In the genomic region with DNA sequence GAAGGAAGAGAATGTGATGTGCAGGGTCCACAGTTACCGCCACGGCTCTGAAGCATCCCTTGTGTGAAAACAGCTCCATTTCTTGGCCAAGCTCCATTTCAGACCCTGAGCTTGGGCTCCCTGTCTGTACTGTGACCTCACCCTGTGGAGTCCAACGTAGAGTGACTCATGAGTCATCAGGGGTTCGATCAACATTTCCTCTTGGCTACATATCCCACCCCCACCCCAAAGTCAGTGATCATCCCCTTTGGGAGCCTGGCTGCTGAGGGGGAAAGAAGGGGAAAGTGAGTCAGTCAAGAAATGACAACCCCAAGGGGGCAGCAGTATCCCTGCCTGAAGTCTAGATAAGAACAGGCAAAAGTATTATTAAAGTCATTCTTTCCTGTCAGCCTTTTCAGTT, we compare ENCODE assay signal across 8 cellular contexts.
A peak's percentile ranks its signal among the peaks of the same experiment; 100 is the strongest.
DNase-seq lines count a peak whose midpoint lies in the region; ATAC-seq, FAIRE-seq and TF ChIP-seq lines count a peak whose summit lies in the region.

No MANE protein-coding gene starts in this region.

- DNase-seq in GM23338 (ENCODE audit: low spot score) = no peak
- DNase-seq in activated CD4-positive, alpha-beta T cell treated with anti-CD3 and anti-CD28 coated beads for 48 hours = peak; percentile 73
- peak; percentile 37 for DNase-seq in endothelial cell of umbilical vein (ENCODE audit: low read depth, low spot score)
- peak; percentile 32 to 59 (median 59) for DNase-seq in stimulated activated CD4-positive, alpha-beta T cell treated with anti-CD3 and anti-CD28 coated beads, TNF-alpha, amount 100 ng/mL, for 48 hours (ENCODE audit: low read depth in 3 of 3)
- no peak for DNase-seq in RWPE1 (ENCODE audit: low spot score)
- no peak for DNase-seq in NCI-H2081 (lab: John Stamatoyannopoulos, UW)
- no peak for DNase-seq in WTC11 (ENCODE audit: low spot score)

- no peak overlapping the region for H3K4me3 ChIP-seq in GM23338
- H3K4me3 ChIP-seq in endothelial cell of umbilical vein (replicated peaks in 1 of 3; ENCODE audit: insufficient read depth in 1 of 3, low read depth in 1 of 3, low read length in 3 of 3) = no peak overlapping the region

- no peaks in the 10 kb centered on the region for H3F3A ChIP-seq in GM23338 (replicated peaks; ENCODE audit: low read depth)

- H3K9me3 Mint-ChIP-seq in GM23338 (no peaks in the 10 kb centered on the region), WTC11 (no peaks in the 10 kb centered on the region)

- H3K79me2 ChIP-seq in GM23338 (replicated peaks; ENCODE audit: insufficient read depth) (no peaks in the 10 kb centered on the region), endothelial cell of umbilical vein (ENCODE audit: control insufficient read depth, insufficient read depth, low read length) (no peaks in the 10 kb centered on the region)

- dilution Hi-C loops in endothelial cell of umbilical vein (cut with MboI; ENCODE audit: extremely low pct_ligation_motif_present, low sequenced_read_pairs) = no loop called here

- ATAC-seq in GM23338 (no peak), HG03196 (IDR thresholded peaks at IDR 0.05; ENCODE audit: unreplicated experiment) (no peak), WTC11 (no peak; the same call in 1 of the 2 replicates)

- H3K4me3 Mint-ChIP-seq in GM23338 = no peak overlapping the region
- no peak overlapping the region for H3K4me3 Mint-ChIP-seq in WTC11

- BruUV-seq in endothelial cell of umbilical vein (replicated peaks; lab: Mats Ljungman, UMichigan) = no TSS peak

- no peaks in the 10 kb centered on the region for H3K9me2 ChIP-seq in GM23338 (ENCODE audit: insufficient read depth)

- H3K9me3 ChIP-seq in endothelial cell of umbilical vein (replicated peaks; ENCODE audit: control insufficient read depth, insufficient read depth, low read length) = no peaks in the 10 kb centered on the region

- H3K27ac ChIP-seq in GM23338 (ENCODE audit: low read depth) = no peak overlapping the region
- H3K27ac ChIP-seq in endothelial cell of umbilical vein (ENCODE audit: insufficient read depth, low read depth, low read length) = no peak overlapping the region
- H3K27ac ChIP-seq in RWPE1 = no peak overlapping the region

- H4K20me1 ChIP-seq in GM23338 (replicated peaks; ENCODE audit: insufficient read depth) (no peaks in the 10 kb centered on the region), endothelial cell of umbilical vein (replicated peaks; ENCODE audit: control insufficient read depth, extremely low read depth, insufficient read depth, low read length) (no peaks in the 10 kb centered on the region)

- H3K36me3 ChIP-seq in GM23338 (ENCODE audit: insufficient read depth) = no peaks in the 10 kb centered on the region
- no peaks in the 10 kb centered on the region for H3K36me3 ChIP-seq in endothelial cell of umbilical vein (ENCODE audit: control insufficient read depth in 2 of 2, extremely low read depth in 1 of 2, insufficient read depth in 2 of 2, low read length in 2 of 2)

- H3K4me2 ChIP-seq in GM23338 (no peak overlapping the region), endothelial cell of umbilical vein (ENCODE audit: insufficient read depth, low read length) (no peak overlapping the region)

- no peak overlapping the region for H3K9ac ChIP-seq in endothelial cell of umbilical vein (replicated peaks; ENCODE audit: extremely low read depth, insufficient read depth, low read length)

- no peaks in the 10 kb centered on the region; the same call in 2 of the 3 replicates for H3K4me1 Mint-ChIP-seq in GM23338
- 0 out of 2 replicates have a peak, but pooled peaks cover 3% of the 10 kb centered on the region for H3K4me1 Mint-ChIP-seq in WTC11

- no peak for TF ChIP-seq POLR2A in endothelial cell of umbilical vein (IDR thresholded peaks at IDR 0.05; ENCODE audit: low read depth, low read length)

- peak; percentile 36 to 50 for TF ChIP-seq CTCF in GM23338 (conservative IDR thresholded peaks at IDR 0.05; ENCODE audit: low read depth in 2 of 2)
- peak; percentile 16 to 25 for TF ChIP-seq CTCF in endothelial cell of umbilical vein (IDR thresholded peaks at IDR 0.05; ENCODE audit: extremely low read depth in 1 of 2, insufficient read depth in 1 of 2, low read depth in 1 of 2, low read length in 2 of 2)
- TF ChIP-seq CTCF in RWPE1 (conservative IDR thresholded peaks at IDR 0.05; ENCODE audit: low read depth) = no peak
- TF ChIP-seq CTCF in WTC11 (IDR thresholded peaks at IDR 0.05) = no peak

- no peak overlapping the region for H3K27ac Mint-ChIP-seq in GM23338
- H3K27ac Mint-ChIP-seq in WTC11 = no peak overlapping the region

- H3K9me1 ChIP-seq in endothelial cell of umbilical vein (replicated peaks; ENCODE audit: control insufficient read depth, extremely low read depth, insufficient read depth, low read length) = no peaks in the 10 kb centered on the region

- FAIRE-seq in endothelial cell of umbilical vein (lab: Jason Lieb, UNC) = peak; percentile 74

- intact Hi-C loops in endothelial cell of umbilical vein (cut with micrococcal nuclease) = loop anchor here (1.0 kb wide), 1 partner anchor 181 kb away; no protein-coding TSS in a partner anchor

- CTCF ChIA-PET in endothelial cell of umbilical vein (lab: Charles Lee) = interaction anchor here (0.7 to 1.8 kb wide), 12 partner anchors 9 to 181 kb away, joined by 3 to 49 read pairs (median 4); a partner anchor contains a TSS
- CTCF ChIA-PET in RWPE1 (lab: Yijun Ruan, JAX) = no interaction called here
- CTCF ChIA-PET in WTC11 (lab: Charles Lee) = interaction anchor here (0.9 to 1.3 kb wide), 4 partner anchors 13 to 181 kb away, joined by 3 to 5 read pairs (median 3); no protein-coding TSS in a partner anchor

- POLR2A ChIA-PET in endothelial cell of umbilical vein (lab: Charles Lee) (no interaction called here), RWPE1 (lab: Yijun Ruan, JAX; ENCODE audit: low non-redundant PET) (no interaction called here), WTC11 (lab: Charles Lee) (no interaction called here)

- H3K27me3 ChIP-seq in GM23338 (ENCODE audit: insufficient read depth) (no peaks in the 10 kb centered on the region), endothelial cell of umbilical vein (ENCODE audit: control insufficient read depth in 2 of 2, insufficient read depth in 2 of 2, low read length in 2 of 2) (peaks cover 0 to 1% of the 10 kb centered on the region in 2 experiments)

- H3K27me3 Mint-ChIP-seq in GM23338 (ENCODE audit: insufficient read depth, low read depth, poor library complexity) (peaks cover 7% of the 10 kb centered on the region), WTC11 (ENCODE audit: low read depth) (no peaks in the 10 kb centered on the region)

- H3K36me3 Mint-ChIP-seq in GM23338 (ENCODE audit: low read depth) = no peaks in the 10 kb centered on the region
- no peaks in the 10 kb centered on the region for H3K36me3 Mint-ChIP-seq in WTC11

- H2AFZ ChIP-seq in GM23338 = no peak overlapping the region
- H2AFZ ChIP-seq in endothelial cell of umbilical vein (ENCODE audit: low read depth, low read length) = no peak overlapping the region

- H3K4me1 ChIP-seq in GM23338 (ENCODE audit: insufficient read depth) (no peaks in the 10 kb centered on the region), endothelial cell of umbilical vein (ENCODE audit: control insufficient read depth, extremely low read depth, insufficient read depth, low read length) (no peaks in the 10 kb centered on the region)

TF ChIP-seq in GM23338, 12 proteins besides CTCF, POLR2A, EP300 and RAD21 (continues in another document):
- TF ChIP-seq ZNF331 (CRISPR knock-in tag; IDR thresholded peaks at IDR 0.05; ENCODE audit: low read depth) = no peak
- TF ChIP-seq, protein P1, sequence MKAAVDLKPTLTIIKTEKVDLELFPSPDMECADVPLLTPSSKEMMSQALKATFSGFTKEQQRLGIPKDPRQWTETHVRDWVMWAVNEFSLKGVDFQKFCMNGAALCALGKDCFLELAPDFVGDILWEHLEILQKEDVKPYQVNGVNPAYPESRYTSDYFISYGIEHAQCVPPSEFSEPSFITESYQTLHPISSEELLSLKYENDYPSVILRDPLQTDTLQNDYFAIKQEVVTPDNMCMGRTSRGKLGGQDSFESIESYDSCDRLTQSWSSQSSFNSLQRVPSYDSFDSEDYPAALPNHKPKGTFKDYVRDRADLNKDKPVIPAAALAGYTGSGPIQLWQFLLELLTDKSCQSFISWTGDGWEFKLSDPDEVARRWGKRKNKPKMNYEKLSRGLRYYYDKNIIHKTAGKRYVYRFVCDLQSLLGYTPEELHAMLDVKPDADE (IDR thresholded peaks at IDR 0.05) = no peak
- no peak for TF ChIP-seq JUNB (IDR thresholded peaks at IDR 0.05; ENCODE audit: unreplicated experiment)

TF ChIP-seq in endothelial cell of umbilical vein, 7 proteins besides CTCF, POLR2A, EP300 and RAD21:
- TF ChIP-seq EZH2 (IDR thresholded peaks at IDR 0.05; ENCODE audit: borderline replicate concordance, low read depth, low read length, severe bottlenecking) = no peak
- peak; percentile 46 for TF ChIP-seq FOS (IDR thresholded peaks at IDR 0.05; ENCODE audit: borderline replicate concordance, insufficient read depth, low read length)

TF ChIP-seq in WTC11, 78 proteins besides CTCF, POLR2A, EP300 and RAD21:
- no peak for TF ChIP-seq FOXP1 (CRISPR knock-in tag; IDR thresholded peaks at IDR 0.05; ENCODE audit: borderline replicate concordance)
- TF ChIP-seq, protein P2, sequence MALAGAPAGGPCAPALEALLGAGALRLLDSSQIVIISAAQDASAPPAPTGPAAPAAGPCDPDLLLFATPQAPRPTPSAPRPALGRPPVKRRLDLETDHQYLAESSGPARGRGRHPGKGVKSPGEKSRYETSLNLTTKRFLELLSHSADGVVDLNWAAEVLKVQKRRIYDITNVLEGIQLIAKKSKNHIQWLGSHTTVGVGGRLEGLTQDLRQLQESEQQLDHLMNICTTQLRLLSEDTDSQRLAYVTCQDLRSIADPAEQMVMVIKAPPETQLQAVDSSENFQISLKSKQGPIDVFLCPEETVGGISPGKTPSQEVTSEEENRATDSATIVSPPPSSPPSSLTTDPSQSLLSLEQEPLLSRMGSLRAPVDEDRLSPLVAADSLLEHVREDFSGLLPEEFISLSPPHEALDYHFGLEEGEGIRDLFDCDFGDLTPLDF (CRISPR knock-in tag; IDR thresholded peaks at IDR 0.05) = no peak
TF ChIP-seq in WTC11: peak in this region for 0.

Comparison
In these comparisons a context has a peak if more than half of its experiments do, and no peak if none do; other contexts are left out.
1. DNase-seq: peak in activated CD4-positive, alpha-beta T cell treated with anti-CD3 and anti-CD28 coated beads for 48 hours (single experiment), endothelial cell of umbilical vein (single experiment) and stimulated activated CD4-positive, alpha-beta T cell treated with anti-CD3 and anti-CD28 coated beads, TNF-alpha, amount 100 ng/mL, for 48 hours (3 of 3); none in GM23338 (single experiment), RWPE1 (single experiment), NCI-H2081 (0 of 2) and WTC11 (single experiment).
2. CTCF ChIP-seq: peak in GM23338 (2 of 2) and endothelial cell of umbilical vein (2 of 2); none in RWPE1 (single experiment) and WTC11 (single experiment).